2 cellular contexts compared by ENCODE assay signal in genomic region chr1:65339866-65340483, GRCh38.
A peak's percentile ranks its signal among the peaks of the same experiment; 100 is the strongest.
TF ChIP-seq lines count a peak whose summit lies in the region.

No MANE protein-coding gene starts in this region.

TF ChIP-seq in HepG2, 621 proteins besides CTCF, POLR2A, EP300 and RAD21:
- peak; percentile 36 for TF ChIP-seq HNF4A (CRISPR knock-in tag; IDR thresholded peaks at IDR 0.05)
- no peak for TF ChIP-seq ASH2L (IDR thresholded peaks at IDR 0.05; ENCODE audit: insufficient read length, low read depth, low read length)
- TF ChIP-seq MIER2 (CRISPR knock-in tag; IDR thresholded peaks at IDR 0.05) = peak; percentile 69; the same call in 1 of the 2 replicates
- TF ChIP-seq RARA (CRISPR knock-in tag; IDR thresholded peaks at IDR 0.05) = peak; percentile 81
- 0 out of 4 replicates have a peak, but pooled peaks of 1 of the 2 experiments have one; percentile 40 for TF ChIP-seq NR2F1 (CRISPR knock-in tag; IDR thresholded peaks at IDR 0.05)
- peak in 1 of 2 experiments; percentile 86; a peak in 2 of 4 replicates for TF ChIP-seq REST (IDR thresholded peaks at IDR 0.05; ENCODE audit: borderline replicate concordance in 1 of 2, low read depth in 1 of 2, low read length in 2 of 2)
TF ChIP-seq in HepG2: peak in this region for 5.

TF ChIP-seq in GM23338, 12 proteins besides CTCF, POLR2A, EP300 and RAD21:
- TF ChIP-seq JUNB (IDR thresholded peaks at IDR 0.05; ENCODE audit: unreplicated experiment) = no peak
- no peak for TF ChIP-seq ETS1 (IDR thresholded peaks at IDR 0.05)
- TF ChIP-seq EZH2phosphoT487 (IDR thresholded peaks at IDR 0.05; ENCODE audit: unreplicated experiment) = no peak
- TF ChIP-seq POLR2AphosphoS5 (IDR thresholded peaks at IDR 0.05; ENCODE audit: low read depth) = no peak
- no peak for TF ChIP-seq CREB1 (CRISPR knock-in tag; IDR thresholded peaks at IDR 0.05; ENCODE audit: low read depth)
- no peak for TF ChIP-seq EZH2 (IDR thresholded peaks at IDR 0.05; ENCODE audit: low read depth, unreplicated experiment)
- TF ChIP-seq ZNF114 (CRISPR knock-in tag; IDR thresholded peaks at IDR 0.05) = no peak
- no peak for TF ChIP-seq REST (IDR thresholded peaks at IDR 0.05; ENCODE audit: unreplicated experiment)
- no peak for TF ChIP-seq NANOG (IDR thresholded peaks at IDR 0.05; ENCODE audit: borderline replicate concordance)
- TF ChIP-seq, protein P1, sequence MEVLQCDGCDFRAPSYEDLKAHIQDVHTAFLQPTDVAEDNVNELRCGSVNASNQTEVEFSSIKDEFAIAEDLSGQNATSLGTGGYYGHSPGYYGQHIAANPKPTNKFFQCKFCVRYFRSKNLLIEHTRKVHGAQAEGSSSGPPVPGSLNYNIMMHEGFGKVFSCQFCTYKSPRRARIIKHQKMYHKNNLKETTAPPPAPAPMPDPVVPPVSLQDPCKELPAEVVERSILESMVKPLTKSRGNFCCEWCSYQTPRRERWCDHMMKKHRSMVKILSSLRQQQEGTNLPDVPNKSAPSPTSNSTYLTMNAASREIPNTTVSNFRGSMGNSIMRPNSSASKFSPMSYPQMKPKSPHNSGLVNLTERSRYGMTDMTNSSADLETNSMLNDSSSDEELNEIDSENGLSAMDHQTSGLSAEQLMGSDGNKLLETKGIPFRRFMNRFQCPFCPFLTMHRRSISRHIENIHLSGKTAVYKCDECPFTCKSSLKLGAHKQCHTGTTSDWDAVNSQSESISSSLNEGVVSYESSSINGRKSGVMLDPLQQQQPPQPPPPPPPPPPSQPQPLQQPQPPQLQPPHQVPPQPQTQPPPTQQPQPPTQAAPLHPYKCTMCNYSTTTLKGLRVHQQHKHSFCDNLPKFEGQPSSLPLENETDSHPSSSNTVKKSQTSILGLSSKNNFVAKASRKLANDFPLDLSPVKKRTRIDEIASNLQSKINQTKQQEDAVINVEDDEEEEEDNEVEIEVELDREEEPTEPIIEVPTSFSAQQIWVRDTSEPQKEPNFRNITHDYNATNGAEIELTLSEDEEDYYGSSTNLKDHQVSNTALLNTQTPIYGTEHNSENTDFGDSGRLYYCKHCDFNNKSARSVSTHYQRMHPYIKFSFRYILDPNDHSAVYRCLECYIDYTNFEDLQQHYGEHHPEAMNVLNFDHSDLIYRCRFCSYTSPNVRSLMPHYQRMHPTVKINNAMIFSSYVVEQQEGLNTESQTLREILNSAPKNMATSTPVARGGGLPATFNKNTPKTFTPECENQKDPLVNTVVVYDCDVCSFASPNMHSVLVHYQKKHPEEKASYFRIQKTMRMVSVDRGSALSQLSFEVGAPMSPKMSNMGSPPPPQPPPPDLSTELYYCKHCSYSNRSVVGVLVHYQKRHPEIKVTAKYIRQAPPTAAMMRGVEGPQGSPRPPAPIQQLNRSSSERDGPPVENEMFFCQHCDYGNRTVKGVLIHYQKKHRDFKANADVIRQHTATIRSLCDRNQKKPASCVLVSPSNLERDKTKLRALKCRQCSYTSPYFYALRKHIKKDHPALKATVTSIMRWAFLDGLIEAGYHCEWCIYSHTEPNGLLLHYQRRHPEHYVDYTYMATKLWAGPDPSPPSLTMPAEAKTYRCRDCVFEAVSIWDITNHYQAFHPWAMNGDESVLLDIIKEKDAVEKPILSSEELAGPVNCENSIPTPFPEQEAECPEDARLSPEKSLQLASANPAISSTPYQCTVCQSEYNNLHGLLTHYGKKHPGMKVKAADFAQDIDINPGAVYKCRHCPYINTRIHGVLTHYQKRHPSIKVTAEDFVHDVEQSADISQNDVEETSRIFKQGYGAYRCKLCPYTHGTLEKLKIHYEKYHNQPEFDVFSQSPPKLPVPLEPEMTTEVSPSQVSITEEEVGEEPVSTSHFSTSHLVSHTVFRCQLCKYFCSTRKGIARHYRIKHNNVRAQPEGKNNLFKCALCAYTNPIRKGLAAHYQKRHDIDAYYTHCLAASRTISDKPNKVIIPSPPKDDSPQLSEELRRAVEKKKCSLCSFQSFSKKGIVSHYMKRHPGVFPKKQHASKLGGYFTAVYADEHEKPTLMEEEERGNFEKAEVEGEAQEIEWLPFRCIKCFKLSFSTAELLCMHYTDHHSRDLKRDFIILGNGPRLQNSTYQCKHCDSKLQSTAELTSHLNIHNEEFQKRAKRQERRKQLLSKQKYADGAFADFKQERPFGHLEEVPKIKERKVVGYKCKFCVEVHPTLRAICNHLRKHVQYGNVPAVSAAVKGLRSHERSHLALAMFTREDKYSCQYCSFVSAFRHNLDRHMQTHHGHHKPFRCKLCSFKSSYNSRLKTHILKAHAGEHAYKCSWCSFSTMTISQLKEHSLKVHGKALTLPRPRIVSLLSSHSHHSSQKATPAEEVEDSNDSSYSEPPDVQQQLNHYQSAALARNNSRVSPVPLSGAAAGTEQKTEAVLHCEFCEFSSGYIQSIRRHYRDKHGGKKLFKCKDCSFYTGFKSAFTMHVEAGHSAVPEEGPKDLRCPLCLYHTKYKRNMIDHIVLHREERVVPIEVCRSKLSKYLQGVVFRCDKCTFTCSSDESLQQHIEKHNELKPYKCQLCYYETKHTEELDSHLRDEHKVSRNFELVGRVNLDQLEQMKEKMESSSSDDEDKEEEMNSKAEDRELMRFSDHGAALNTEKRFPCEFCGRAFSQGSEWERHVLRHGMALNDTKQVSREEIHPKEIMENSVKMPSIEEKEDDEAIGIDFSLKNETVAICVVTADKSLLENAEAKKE (CRISPR knock-in tag; IDR thresholded peaks at IDR 0.05) = no peak
- TF ChIP-seq STAT1 (IDR thresholded peaks at IDR 0.05; ENCODE audit: unreplicated experiment) = no peak
- TF ChIP-seq ZNF331 (CRISPR knock-in tag; IDR thresholded peaks at IDR 0.05; ENCODE audit: low read depth) = no peak
